ENCODE assay signal across 10 cellular contexts in genomic region chr5:171989276-171989675, GRCh38. TPM values are rescaled to one million over a fixed set of nuclear protein-coding genes. Genes with fewer than 3 reads are reported as not detected.
DNase-seq lines count a peak whose midpoint lies in the region; ATAC-seq, FAIRE-seq and TF ChIP-seq lines count a peak whose summit lies in the region.
"Had no signal": no experiment of that assay in that cellular context is flagged by ENCODE, and none has a peak within 500 bp of the region (broad histone marks: within the 10 kb centered on the region; RNA-seq: fewer than 3 reads in every experiment).

No MANE protein-coding gene starts in this region.

- H3K36me3 ChIP-seq in MM.1S (replicated peaks; ENCODE audit: insufficient read depth, low read length): no peaks in the 10 kb centered on the region
- H3K36me3 ChIP-seq: neural progenitor cell had no signal

- H4K20me1 ChIP-seq in MM.1S (ENCODE audit: insufficient read depth, low read length): no peaks in the 10 kb centered on the region

- no peak overlapping the region for H3K4me2 ChIP-seq in MM.1S (ENCODE audit: low read depth, low read length)
- H3K4me2 ChIP-seq: neural progenitor cell had no signal

- H3K79me2 ChIP-seq in MM.1S (ENCODE audit: low read length): peaks cover 89% of the 10 kb centered on the region

- in situ Hi-C loops in astrocyte of the spinal cord (cut with HindIII; ENCODE audit: low sequenced_read_pairs): no loop called here

- no peaks in the 10 kb centered on the region for H3K27me3 ChIP-seq in MM.1S (replicated peaks; ENCODE audit: insufficient read depth, low read length)
- H3K27me3 ChIP-seq: neural progenitor cell had no signal

- H3K4me3 ChIP-seq in astrocyte of the spinal cord (ENCODE audit: low read depth, low read length): no peak overlapping the region
- no peak overlapping the region for H3K4me3 ChIP-seq in MM.1S (ENCODE audit: low read length)
- H3K4me3 ChIP-seq: neural progenitor cell had no signal

- TF ChIP-seq CTCF in astrocyte of the spinal cord (IDR thresholded peaks at IDR 0.05; ENCODE audit: low read depth, low read length) (no peak), MM.1S (IDR thresholded peaks at IDR 0.05; ENCODE audit: low read length) (no peak)

- no peaks in the 10 kb centered on the region for H3K9me3 ChIP-seq in MM.1S (replicated peaks; ENCODE audit: insufficient read depth, low read length)

- no peak overlapping the region for H3K27ac ChIP-seq in MM.1S (ENCODE audit: low read length)
- H3K27ac ChIP-seq: neural progenitor cell had no signal

- no peak overlapping the region for H2AFZ ChIP-seq in MM.1S (ENCODE audit: low read length)
- H2AFZ ChIP-seq: neural progenitor cell had no signal

- H3F3A ChIP-seq in MM.1S (ENCODE audit: insufficient read depth, low read length): no peaks in the 10 kb centered on the region

- DNase-seq in Daoy (ENCODE audit: low read depth) (peak; percentile 34), GM19239 (ENCODE audit: insufficient read length, low spot score) (no peak), astrocyte of the spinal cord (ENCODE audit: low read depth, low spot score) (peak; percentile 24), NCI-H1694 treated with DMSO at 0.1 percent for 48 hours (lab: John Stamatoyannopoulos, UW) (no peak), NCI-H2171 treated with DMSO at 0.1 percent for 48 hours (lab: John Stamatoyannopoulos, UW) (no peak), MM.1S (no peak), hypothalamus (lab: John Stamatoyannopoulos, UW) (no peak)
- DNase-seq: foreskin fibroblast had no signal

- FAIRE-seq in GM19239 (lab: Jason Lieb, UNC): peak; percentile 88

- peak; percentile 45 for ATAC-seq in HG03103 (IDR thresholded peaks at IDR 0.05; ENCODE audit: low read depth, unreplicated experiment)

- H3K9ac ChIP-seq in MM.1S (ENCODE audit: low read length): no peak overlapping the region
- H3K9ac ChIP-seq: neural progenitor cell had no signal

- H3K9me2 ChIP-seq in MM.1S (replicated peaks; ENCODE audit: insufficient read depth, low read length): no peaks in the 10 kb centered on the region

- no peaks in the 10 kb centered on the region for H3K4me1 ChIP-seq in MM.1S (ENCODE audit: low read length)
- H3K4me1 ChIP-seq: neural progenitor cell had no signal

RNA-seq across cellular contexts. Expression of gene FBXW11, which starts 17.2 kb away (rescaled TPM):
- 63.1 and 75.2 TPM in 2 replicates for total RNA-seq in Daoy (2014; rRNA removed; shearing (Covaris generic))

Comparison
In these comparisons a context has a peak if more than half of its experiments do, and no peak if none do; other contexts are left out.
1. DNase-seq: peak in Daoy (single experiment) and astrocyte of the spinal cord (single experiment); none in GM19239 (single experiment), NCI-H1694 treated with DMSO at 0.1 percent for 48 hours (single experiment), NCI-H2171 treated with DMSO at 0.1 percent for 48 hours (single experiment), MM.1S (single experiment) and hypothalamus (0 of 51).